In the genomic region with DNA sequence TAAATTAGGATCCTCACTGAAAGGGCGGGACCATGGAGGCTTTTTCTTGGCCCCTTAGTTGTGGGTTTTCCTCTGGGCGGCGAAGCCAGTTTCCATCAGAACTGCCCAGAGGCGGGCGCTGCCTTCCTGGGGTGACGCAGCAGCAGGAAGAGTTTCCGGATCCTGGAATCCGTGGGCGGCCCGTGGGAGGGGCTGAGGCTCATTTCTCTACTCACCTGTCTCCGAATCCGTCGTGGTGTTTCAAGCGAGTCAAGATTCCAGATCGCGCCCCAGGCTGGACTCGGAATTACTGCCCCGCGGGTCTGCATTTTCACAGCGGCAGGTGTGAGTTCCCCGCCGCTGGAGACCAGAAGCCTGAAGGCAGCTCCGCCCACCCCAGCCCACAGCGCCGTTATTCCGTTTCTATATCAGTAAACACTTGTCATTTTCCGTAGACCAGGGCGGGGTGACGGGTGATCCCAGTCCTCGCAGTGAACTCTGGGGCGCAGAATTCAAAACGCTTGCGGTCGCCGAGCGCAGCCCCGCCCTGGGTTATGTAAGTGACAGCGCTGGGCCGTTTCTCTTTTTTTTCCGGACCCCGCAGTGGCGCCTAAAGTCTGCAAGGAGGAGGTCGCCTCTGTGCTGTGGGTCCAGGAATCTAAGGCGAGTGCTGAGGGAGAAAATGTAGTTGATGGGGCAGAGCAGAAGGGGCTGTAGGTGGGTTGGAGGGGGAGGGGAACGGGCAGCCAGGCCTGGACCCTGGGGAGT, we compare ENCODE assay signal across 1 cellular context.
A peak's percentile ranks its signal among the peaks of the same experiment; 100 is the strongest.
TF ChIP-seq lines count a peak whose summit lies in the region.

No MANE protein-coding gene starts in this region.

TF ChIP-seq in HepG2, 621 proteins besides CTCF, POLR2A, EP300 and RAD21 (continued from another document and continues in another):
- TF ChIP-seq, protein P1, sequence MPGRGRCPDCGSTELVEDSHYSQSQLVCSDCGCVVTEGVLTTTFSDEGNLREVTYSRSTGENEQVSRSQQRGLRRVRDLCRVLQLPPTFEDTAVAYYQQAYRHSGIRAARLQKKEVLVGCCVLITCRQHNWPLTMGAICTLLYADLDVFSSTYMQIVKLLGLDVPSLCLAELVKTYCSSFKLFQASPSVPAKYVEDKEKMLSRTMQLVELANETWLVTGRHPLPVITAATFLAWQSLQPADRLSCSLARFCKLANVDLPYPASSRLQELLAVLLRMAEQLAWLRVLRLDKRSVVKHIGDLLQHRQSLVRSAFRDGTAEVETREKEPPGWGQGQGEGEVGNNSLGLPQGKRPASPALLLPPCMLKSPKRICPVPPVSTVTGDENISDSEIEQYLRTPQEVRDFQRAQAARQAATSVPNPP (CRISPR knock-in tag; IDR thresholded peaks at IDR 0.05) = no peak; the same call in 1 of the 2 replicates
- TF ChIP-seq, protein P2, sequence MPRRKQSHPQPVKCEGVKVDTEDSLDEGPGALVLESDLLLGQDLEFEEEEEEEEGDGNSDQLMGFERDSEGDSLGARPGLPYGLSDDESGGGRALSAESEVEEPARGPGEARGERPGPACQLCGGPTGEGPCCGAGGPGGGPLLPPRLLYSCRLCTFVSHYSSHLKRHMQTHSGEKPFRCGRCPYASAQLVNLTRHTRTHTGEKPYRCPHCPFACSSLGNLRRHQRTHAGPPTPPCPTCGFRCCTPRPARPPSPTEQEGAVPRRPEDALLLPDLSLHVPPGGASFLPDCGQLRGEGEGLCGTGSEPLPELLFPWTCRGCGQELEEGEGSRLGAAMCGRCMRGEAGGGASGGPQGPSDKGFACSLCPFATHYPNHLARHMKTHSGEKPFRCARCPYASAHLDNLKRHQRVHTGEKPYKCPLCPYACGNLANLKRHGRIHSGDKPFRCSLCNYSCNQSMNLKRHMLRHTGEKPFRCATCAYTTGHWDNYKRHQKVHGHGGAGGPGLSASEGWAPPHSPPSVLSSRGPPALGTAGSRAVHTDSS (CRISPR knock-in tag; conservative IDR thresholded peaks at IDR 0.05) = no peak
- TF ChIP-seq ZNF432 (CRISPR knock-in tag; IDR thresholded peaks at IDR 0.05; ENCODE audit: borderline replicate concordance) = no peak
- TF ChIP-seq NFE2 (CRISPR knock-in tag; IDR thresholded peaks at IDR 0.05) = no peak
- TF ChIP-seq MYC (CRISPR knock-in tag; IDR thresholded peaks at IDR 0.05; ENCODE audit: borderline replicate concordance) = no peak
- TF ChIP-seq MAZ (IDR thresholded peaks at IDR 0.05; ENCODE audit: borderline replicate concordance, low read depth, low read length) = peak; percentile 85
- TF ChIP-seq MAZ (CRISPR knock-in tag; IDR thresholded peaks at IDR 0.05; ENCODE audit: low read depth) = no peak
- TF ChIP-seq, protein P3, sequence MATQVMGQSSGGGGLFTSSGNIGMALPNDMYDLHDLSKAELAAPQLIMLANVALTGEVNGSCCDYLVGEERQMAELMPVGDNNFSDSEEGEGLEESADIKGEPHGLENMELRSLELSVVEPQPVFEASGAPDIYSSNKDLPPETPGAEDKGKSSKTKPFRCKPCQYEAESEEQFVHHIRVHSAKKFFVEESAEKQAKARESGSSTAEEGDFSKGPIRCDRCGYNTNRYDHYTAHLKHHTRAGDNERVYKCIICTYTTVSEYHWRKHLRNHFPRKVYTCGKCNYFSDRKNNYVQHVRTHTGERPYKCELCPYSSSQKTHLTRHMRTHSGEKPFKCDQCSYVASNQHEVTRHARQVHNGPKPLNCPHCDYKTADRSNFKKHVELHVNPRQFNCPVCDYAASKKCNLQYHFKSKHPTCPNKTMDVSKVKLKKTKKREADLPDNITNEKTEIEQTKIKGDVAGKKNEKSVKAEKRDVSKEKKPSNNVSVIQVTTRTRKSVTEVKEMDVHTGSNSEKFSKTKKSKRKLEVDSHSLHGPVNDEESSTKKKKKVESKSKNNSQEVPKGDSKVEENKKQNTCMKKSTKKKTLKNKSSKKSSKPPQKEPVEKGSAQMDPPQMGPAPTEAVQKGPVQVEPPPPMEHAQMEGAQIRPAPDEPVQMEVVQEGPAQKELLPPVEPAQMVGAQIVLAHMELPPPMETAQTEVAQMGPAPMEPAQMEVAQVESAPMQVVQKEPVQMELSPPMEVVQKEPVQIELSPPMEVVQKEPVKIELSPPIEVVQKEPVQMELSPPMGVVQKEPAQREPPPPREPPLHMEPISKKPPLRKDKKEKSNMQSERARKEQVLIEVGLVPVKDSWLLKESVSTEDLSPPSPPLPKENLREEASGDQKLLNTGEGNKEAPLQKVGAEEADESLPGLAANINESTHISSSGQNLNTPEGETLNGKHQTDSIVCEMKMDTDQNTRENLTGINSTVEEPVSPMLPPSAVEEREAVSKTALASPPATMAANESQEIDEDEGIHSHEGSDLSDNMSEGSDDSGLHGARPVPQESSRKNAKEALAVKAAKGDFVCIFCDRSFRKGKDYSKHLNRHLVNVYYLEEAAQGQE (IDR thresholded peaks at IDR 0.05; ENCODE audit: borderline replicate concordance in 1 of 2, low read depth in 1 of 2, low read length in 2 of 2) = no peak; a peak in 1 of 4 replicates
- TF ChIP-seq, protein P4, sequence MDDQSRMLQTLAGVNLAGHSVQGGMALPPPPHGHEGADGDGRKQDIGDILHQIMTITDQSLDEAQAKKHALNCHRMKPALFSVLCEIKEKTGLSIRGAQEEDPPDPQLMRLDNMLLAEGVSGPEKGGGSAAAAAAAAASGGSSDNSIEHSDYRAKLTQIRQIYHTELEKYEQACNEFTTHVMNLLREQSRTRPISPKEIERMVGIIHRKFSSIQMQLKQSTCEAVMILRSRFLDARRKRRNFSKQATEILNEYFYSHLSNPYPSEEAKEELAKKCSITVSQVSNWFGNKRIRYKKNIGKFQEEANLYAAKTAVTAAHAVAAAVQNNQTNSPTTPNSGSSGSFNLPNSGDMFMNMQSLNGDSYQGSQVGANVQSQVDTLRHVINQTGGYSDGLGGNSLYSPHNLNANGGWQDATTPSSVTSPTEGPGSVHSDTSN (CRISPR knock-in tag; IDR thresholded peaks at IDR 0.05; ENCODE audit: borderline replicate concordance) = no peak
- TF ChIP-seq KLF16 (CRISPR knock-in tag; IDR thresholded peaks at IDR 0.05) = no peak
- TF ChIP-seq ZNF570 (CRISPR knock-in tag; IDR thresholded peaks at IDR 0.05; ENCODE audit: borderline replicate concordance) = no peak
- peak; percentile 75 for TF ChIP-seq SP5 (CRISPR knock-in tag; IDR thresholded peaks at IDR 0.05; ENCODE audit: borderline replicate concordance, low read depth)
- TF ChIP-seq, protein P5, sequence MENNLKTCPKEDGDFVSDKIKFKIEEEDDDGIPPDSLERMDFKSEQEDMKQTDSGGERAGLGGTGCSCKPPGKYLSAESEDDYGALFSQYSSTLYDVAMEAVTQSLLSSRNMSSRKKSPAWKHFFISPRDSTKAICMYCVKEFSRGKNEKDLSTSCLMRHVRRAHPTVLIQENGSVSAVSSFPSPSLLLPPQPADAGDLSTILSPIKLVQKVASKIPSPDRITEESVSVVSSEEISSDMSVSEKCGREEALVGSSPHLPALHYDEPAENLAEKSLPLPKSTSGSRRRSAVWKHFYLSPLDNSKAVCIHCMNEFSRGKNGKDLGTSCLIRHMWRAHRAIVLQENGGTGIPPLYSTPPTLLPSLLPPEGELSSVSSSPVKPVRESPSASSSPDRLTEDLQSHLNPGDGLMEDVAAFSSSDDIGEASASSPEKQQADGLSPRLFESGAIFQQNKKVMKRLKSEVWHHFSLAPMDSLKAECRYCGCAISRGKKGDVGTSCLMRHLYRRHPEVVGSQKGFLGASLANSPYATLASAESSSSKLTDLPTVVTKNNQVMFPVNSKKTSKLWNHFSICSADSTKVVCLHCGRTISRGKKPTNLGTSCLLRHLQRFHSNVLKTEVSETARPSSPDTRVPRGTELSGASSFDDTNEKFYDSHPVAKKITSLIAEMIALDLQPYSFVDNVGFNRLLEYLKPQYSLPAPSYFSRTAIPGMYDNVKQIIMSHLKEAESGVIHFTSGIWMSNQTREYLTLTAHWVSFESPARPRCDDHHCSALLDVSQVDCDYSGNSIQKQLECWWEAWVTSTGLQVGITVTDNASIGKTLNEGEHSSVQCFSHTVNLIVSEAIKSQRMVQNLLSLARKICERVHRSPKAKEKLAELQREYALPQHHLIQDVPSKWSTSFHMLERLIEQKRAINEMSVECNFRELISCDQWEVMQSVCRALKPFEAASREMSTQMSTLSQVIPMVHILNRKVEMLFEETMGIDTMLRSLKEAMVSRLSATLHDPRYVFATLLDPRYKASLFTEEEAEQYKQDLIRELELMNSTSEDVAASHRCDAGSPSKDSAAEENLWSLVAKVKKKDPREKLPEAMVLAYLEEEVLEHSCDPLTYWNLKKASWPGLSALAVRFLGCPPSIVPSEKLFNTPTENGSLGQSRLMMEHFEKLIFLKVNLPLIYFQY (CRISPR knock-in tag; IDR thresholded peaks at IDR 0.05; ENCODE audit: borderline replicate concordance) = no peak
- TF ChIP-seq TBL1XR1 (IDR thresholded peaks at IDR 0.05; ENCODE audit: borderline replicate concordance, low read length, partially characterized antibody) = no peak
- peak; percentile 40; the same call in 1 of the 2 replicates for TF ChIP-seq NCOR1 (IDR thresholded peaks at IDR 0.05; ENCODE audit: borderline replicate concordance, low read length)
- no peak for TF ChIP-seq MED8 (CRISPR knock-in tag; IDR thresholded peaks at IDR 0.05; ENCODE audit: insufficient replicate concordance)
- TF ChIP-seq HNRNPUL1 (IDR thresholded peaks at IDR 0.05; ENCODE audit: low read depth, low read length) = no peak
- peak; percentile 75; the same call in 1 of the 2 replicates for TF ChIP-seq MTA1 (CRISPR knock-in tag; IDR thresholded peaks at IDR 0.05; ENCODE audit: borderline replicate concordance)
- TF ChIP-seq, protein P6, sequence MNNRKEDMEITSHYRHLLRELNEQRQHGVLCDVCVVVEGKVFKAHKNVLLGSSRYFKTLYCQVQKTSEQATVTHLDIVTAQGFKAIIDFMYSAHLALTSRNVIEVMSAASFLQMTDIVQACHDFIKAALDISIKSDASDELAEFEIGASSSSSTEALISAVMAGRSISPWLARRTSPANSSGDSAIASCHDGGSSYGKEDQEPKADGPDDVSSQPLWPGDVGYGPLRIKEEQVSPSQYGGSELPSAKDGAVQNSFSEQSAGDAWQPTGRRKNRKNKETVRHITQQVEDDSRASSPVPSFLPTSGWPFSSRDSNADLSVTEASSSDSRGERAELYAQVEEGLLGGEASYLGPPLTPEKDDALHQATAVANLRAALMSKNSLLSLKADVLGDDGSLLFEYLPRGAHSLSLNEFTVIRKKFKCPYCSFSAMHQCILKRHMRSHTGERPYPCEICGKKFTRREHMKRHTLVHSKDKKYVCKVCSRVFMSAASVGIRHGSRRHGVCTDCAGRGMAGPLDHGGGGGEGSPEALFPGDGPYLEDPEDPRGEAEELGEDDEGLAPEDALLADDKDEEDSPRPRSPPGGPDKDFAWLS (CRISPR knock-in tag; IDR thresholded peaks at IDR 0.05; ENCODE audit: borderline replicate concordance) = no peak
- TF ChIP-seq ZBTB1 (CRISPR knock-in tag; IDR thresholded peaks at IDR 0.05; ENCODE audit: borderline replicate concordance) = no peak
- 0 out of 2 replicates have a peak, but pooled peaks have one; percentile 17 for TF ChIP-seq ZNF264 (CRISPR knock-in tag; IDR thresholded peaks at IDR 0.05)
- TF ChIP-seq, protein P7, sequence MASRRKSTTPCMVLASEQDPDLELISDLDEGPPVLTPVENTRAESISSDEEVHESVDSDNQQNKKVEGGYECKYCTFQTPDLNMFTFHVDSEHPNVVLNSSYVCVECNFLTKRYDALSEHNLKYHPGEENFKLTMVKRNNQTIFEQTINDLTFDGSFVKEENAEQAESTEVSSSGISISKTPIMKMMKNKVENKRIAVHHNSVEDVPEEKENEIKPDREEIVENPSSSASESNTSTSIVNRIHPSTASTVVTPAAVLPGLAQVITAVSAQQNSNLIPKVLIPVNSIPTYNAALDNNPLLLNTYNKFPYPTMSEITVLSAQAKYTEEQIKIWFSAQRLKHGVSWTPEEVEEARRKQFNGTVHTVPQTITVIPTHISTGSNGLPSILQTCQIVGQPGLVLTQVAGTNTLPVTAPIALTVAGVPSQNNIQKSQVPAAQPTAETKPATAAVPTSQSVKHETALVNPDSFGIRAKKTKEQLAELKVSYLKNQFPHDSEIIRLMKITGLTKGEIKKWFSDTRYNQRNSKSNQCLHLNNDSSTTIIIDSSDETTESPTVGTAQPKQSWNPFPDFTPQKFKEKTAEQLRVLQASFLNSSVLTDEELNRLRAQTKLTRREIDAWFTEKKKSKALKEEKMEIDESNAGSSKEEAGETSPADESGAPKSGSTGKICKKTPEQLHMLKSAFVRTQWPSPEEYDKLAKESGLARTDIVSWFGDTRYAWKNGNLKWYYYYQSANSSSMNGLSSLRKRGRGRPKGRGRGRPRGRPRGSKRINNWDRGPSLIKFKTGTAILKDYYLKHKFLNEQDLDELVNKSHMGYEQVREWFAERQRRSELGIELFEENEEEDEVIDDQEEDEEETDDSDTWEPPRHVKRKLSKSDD (CRISPR knock-in tag; IDR thresholded peaks at IDR 0.05; ENCODE audit: low read depth) = no peak; the same call in 1 of the 2 replicates
- peak; percentile 42; the same call in 1 of the 2 replicates for TF ChIP-seq HNRNPL (IDR thresholded peaks at IDR 0.05; ENCODE audit: low read depth, low read length)
- TF ChIP-seq ZKSCAN1 (IDR thresholded peaks at IDR 0.05; ENCODE audit: low read length) = no peak
- TF ChIP-seq DPF2 (CRISPR knock-in tag; IDR thresholded peaks at IDR 0.05; ENCODE audit: borderline replicate concordance, low read depth) = no peak
- no peak for TF ChIP-seq SOX6 (IDR thresholded peaks at IDR 0.05)
- TF ChIP-seq SOX6 (CRISPR knock-in tag; IDR thresholded peaks at IDR 0.05) = peak; percentile 40; the same call in 1 of the 2 replicates
- TF ChIP-seq, protein P8, sequence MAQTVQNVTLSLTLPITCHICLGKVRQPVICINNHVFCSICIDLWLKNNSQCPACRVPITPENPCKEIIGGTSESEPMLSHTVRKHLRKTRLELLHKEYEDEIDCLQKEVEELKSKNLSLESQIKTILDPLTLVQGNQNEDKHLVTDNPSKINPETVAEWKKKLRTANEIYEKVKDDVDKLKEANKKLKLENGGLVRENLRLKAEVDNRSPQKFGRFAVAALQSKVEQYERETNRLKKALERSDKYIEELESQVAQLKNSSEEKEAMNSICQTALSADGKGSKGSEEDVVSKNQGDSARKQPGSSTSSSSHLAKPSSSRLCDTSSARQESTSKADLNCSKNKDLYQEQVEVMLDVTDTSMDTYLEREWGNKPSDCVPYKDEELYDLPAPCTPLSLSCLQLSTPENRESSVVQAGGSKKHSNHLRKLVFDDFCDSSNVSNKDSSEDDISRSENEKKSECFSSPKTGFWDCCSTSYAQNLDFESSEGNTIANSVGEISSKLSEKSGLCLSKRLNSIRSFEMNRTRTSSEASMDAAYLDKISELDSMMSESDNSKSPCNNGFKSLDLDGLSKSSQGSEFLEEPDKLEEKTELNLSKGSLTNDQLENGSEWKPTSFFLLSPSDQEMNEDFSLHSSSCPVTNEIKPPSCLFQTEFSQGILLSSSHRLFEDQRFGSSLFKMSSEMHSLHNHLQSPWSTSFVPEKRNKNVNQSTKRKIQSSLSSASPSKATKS (CRISPR knock-in tag; IDR thresholded peaks at IDR 0.05) = no peak
- no peak for TF ChIP-seq HMG20A (CRISPR knock-in tag; IDR thresholded peaks at IDR 0.05; ENCODE audit: borderline replicate concordance)
- TF ChIP-seq ZNF660 (CRISPR knock-in tag; IDR thresholded peaks at IDR 0.05; ENCODE audit: borderline replicate concordance, low read depth) = no peak
- no peak for TF ChIP-seq ZFP82 (CRISPR knock-in tag; IDR thresholded peaks at IDR 0.05; ENCODE audit: borderline replicate concordance)
- TF ChIP-seq MZF1 (CRISPR knock-in tag; IDR thresholded peaks at IDR 0.05; ENCODE audit: borderline replicate concordance) = no peak
- no peak for TF ChIP-seq SETDB1 (CRISPR knock-in tag; IDR thresholded peaks at IDR 0.05; ENCODE audit: borderline replicate concordance)
- 0 out of 2 replicates have a peak, but pooled peaks have one; percentile 65 for TF ChIP-seq ZZZ3 (CRISPR knock-in tag; IDR thresholded peaks at IDR 0.05; ENCODE audit: borderline replicate concordance)
- TF ChIP-seq MTF1 (CRISPR knock-in tag; IDR thresholded peaks at IDR 0.05) = no peak
- no peak for TF ChIP-seq NBN (conservative IDR thresholded peaks at IDR 0.05)
